Comparison of ENCODE assay signal across 8 cellular contexts in genomic region chr7:128361463-128362441, GRCh38. TPM values are rescaled to one million over a fixed set of nuclear protein-coding genes. Genes with fewer than 3 reads are reported as not detected.
DNase-seq lines count a peak whose midpoint lies in the region; ATAC-seq lines count a peak whose summit lies in the region.

Gene PRRT4 (minus strand): TSS chr7:128361690.

- peaks cover 58% of the 10 kb centered on the region for H3K27me3 ChIP-seq in NT2/D1 (ENCODE audit: insufficient read depth, insufficient read length)

- DNase-seq in stimulated activated CD4-positive, alpha-beta T cell treated with anti-CD3 and anti-CD28 coated beads, Interleukin-15, amount 100 ng/mL, for 24 hours = peak; percentile 59
- DNase-seq in stimulated activated CD4-positive, alpha-beta T cell treated with anti-CD3 and anti-CD28 coated beads, Interleukin-2, amount 100 ng/mL, for 48 hours = no peak
- DNase-seq in NT2/D1 (ENCODE audit: low read depth, low spot score) = no peak
- peak; percentile 40 for DNase-seq in activated effector memory CD4-positive, alpha-beta T cell treated with Interleukin-2 at 50 U/mL for 16 hours
- DNase-seq in germinal center (ENCODE audit: low spot score) = peak; percentile 68
- peak; percentile 27 for DNase-seq in occipital lobe (lab: John Stamatoyannopoulos, UW)
- no peak for DNase-seq in NCI-H128 (lab: John Stamatoyannopoulos, UW; ENCODE audit: unreplicated experiment)

- H3K4me1 ChIP-seq in NT2/D1 (ENCODE audit: insufficient read depth, insufficient read length) = peaks cover 10% of the 10 kb centered on the region

- no peak for ATAC-seq in GM21360 (IDR thresholded peaks at IDR 0.05; ENCODE audit: unreplicated experiment)

- no peaks in the 10 kb centered on the region for H3K9me3 ChIP-seq in NT2/D1 (ENCODE audit: insufficient read depth, low read length)

- peak within 1 kb of the TSS; percentile 70 for H3K9ac ChIP-seq in NT2/D1 (ENCODE audit: insufficient read length, low read depth)

- peak within 1 kb of the TSS; percentile 48 for H3K4me3 ChIP-seq in NT2/D1 (ENCODE audit: insufficient read length, low read depth)

- H3K36me3 ChIP-seq in NT2/D1 (ENCODE audit: insufficient read depth, insufficient read length, low read length) = no peaks in the 10 kb centered on the region

RNA-seq across cellular contexts. Expression of gene PRRT4, which starts in this region (rescaled TPM):
- total RNA-seq in occipital lobe = 2.7 TPM

Comparison
In these comparisons a context has a peak if more than half of its experiments do, and no peak if none do; other contexts are left out.
1. DNase-seq: peak in stimulated activated CD4-positive, alpha-beta T cell treated with anti-CD3 and anti-CD28 coated beads, Interleukin-15, amount 100 ng/mL, for 24 hours (single experiment), activated effector memory CD4-positive, alpha-beta T cell treated with Interleukin-2 at 50 U/mL for 16 hours (single experiment), germinal center (single experiment) and occipital lobe (single experiment); none in stimulated activated CD4-positive, alpha-beta T cell treated with anti-CD3 and anti-CD28 coated beads, Interleukin-2, amount 100 ng/mL, for 48 hours (0 of 2), NT2/D1 (single experiment) and NCI-H128 (single experiment).